2 cellular contexts compared by ENCODE assay signal in genomic region chr3:7621645-7622044, GRCh38.
TF ChIP-seq lines count a peak whose summit lies in the region.

No MANE protein-coding gene starts in this region.

TF ChIP-seq in HepG2, 621 proteins besides CTCF, POLR2A, EP300 and RAD21 (continued from another document):
- TF ChIP-seq MAFF (IDR thresholded peaks at IDR 0.05; ENCODE audit: low read depth, low read length) (0 out of 2 replicates have a peak, but pooled peaks have one; percentile 30), MEIS2 (CRISPR knock-in tag; IDR thresholded peaks at IDR 0.05) (no peak), ZBTB7B (CRISPR knock-in tag; IDR thresholded peaks at IDR 0.05) (no peak), NR3C1 (CRISPR knock-in tag; IDR thresholded peaks at IDR 0.05) (no peak)

TF ChIP-seq in neural cell, 6 proteins besides CTCF, POLR2A, EP300 and RAD21 (continued from another document):
- TF ChIP-seq REST (IDR thresholded peaks at IDR 0.05; ENCODE audit: borderline replicate concordance) (peak; percentile 52), TAF1 (IDR thresholded peaks at IDR 0.05; ENCODE audit: low read depth) (no peak)
TF ChIP-seq in neural cell: peak in this region for 2.
